21 cellular contexts compared by ENCODE assay signal in the genomic region with DNA sequence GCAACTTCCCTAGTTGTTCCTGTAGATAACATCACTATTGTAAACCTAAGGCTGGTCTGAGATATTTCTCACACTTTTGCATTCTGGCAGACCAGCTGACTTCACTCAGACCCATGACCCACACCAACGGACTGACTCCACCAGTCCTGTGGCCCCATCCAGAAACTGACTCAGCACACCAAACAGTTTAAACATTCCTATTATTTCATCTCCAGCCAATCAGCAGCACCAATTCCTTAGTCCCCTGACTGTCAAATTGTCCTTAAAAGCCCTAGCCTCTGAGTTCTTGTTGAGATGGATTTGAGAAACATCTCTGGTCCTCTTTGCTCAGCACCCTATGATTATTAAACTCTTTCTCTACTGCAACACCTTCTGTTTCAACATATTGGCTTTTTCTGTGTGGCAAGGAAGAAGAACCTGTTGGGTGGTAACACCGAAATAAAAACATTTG. TPM values are rescaled to one million over a fixed set of nuclear protein-coding genes. Genes with fewer than 3 reads are reported as not detected.
DNase-seq lines count a peak whose midpoint lies in the region; ATAC-seq and TF ChIP-seq lines count a peak whose summit lies in the region.
"Had no signal": no experiment of that assay in that cellular context is flagged by ENCODE, and none has a peak within 500 bp of the region (broad histone marks: within the 10 kb centered on the region; RNA-seq: fewer than 3 reads in every experiment).

No MANE protein-coding gene starts in this region.

- H3K36me3 ChIP-seq in trophoblast cell (ENCODE audit: control insufficient read depth in 1 of 2, insufficient read depth in 2 of 2, low read length in 2 of 2) = no peaks in the 10 kb centered on the region
- H3K36me3 ChIP-seq: BE2C, MG63, SJCRH30 had no signal

- no peak overlapping the region for H3K4me3 ChIP-seq in trophoblast cell (ENCODE audit: low read depth, low read length)
- H3K4me3 ChIP-seq: MG63, PC-9, SJCRH30 had no signal

- H3K4ac ChIP-seq in trophoblast cell (ENCODE audit: low read depth, low read length) = no peak overlapping the region

- H2BK5ac ChIP-seq in trophoblast cell (ENCODE audit: low read depth, low read length, poor library complexity) = no peak overlapping the region

- H3K18ac ChIP-seq in trophoblast cell (ENCODE audit: low read length) = no peak overlapping the region

- H3K79me1 ChIP-seq in trophoblast cell (ENCODE audit: low read length) = no peaks in the 10 kb centered on the region

- H3K14ac ChIP-seq in trophoblast cell (ENCODE audit: low read length) = no peak overlapping the region

- WGBS in trophoblast cell (ENCODE audit: extremely low coverage, insufficient coverage, insufficient read length) = no CpG with 5 or more reads among the region's 2 CpGs

- H4K8ac ChIP-seq in trophoblast cell (ENCODE audit: low read depth, low read length) = no peak overlapping the region

- ATAC-seq in GM21825 (IDR thresholded peaks at IDR 0.05; ENCODE audit: unreplicated experiment) = no peak

- no peaks in the 10 kb centered on the region for H3K79me2 ChIP-seq in trophoblast cell (ENCODE audit: control insufficient read depth, insufficient read depth, low read length, poor library complexity)

- TF ChIP-seq POLR2A in erythroblast (IDR thresholded peaks at IDR 0.05; ENCODE audit: low read length) = no peak

- H2BK12ac ChIP-seq in trophoblast cell (ENCODE audit: low read length) = no peak overlapping the region

- H2BK120ac ChIP-seq in trophoblast cell (ENCODE audit: insufficient read depth, low read length, poor library complexity) = no peak overlapping the region

- H2AK5ac ChIP-seq in trophoblast cell (ENCODE audit: low read length) = no peak overlapping the region

- peak; percentile 32 for DNase-seq in EH (ENCODE audit: low read depth)
- DNase-seq in OCI-M1 (lab: John Stamatoyannopoulos, UW) = peak; percentile 80
- peak; percentile 35 to 62 for DNase-seq in erythroblast (lab: John Stamatoyannopoulos, UW)
- peak; percentile 74 to 84 for DNase-seq in trophoblast cell
- no peak for DNase-seq in amniotic stem cell (lab: John Stamatoyannopoulos, UW)
- no peak for DNase-seq in NCI-H524 (lab: John Stamatoyannopoulos, UW)
- no peak for DNase-seq in stimulated activated CD4-positive, alpha-beta T cell treated with anti-CD3 and anti-CD28 coated beads, Interleukin-4, amount 100 ng/mL, for 24 hours
- DNase-seq: BE2C; Caco-2; CD4-positive, alpha-beta T cell; EL; HFFc6; MG63; NCI-H1048; NCI-H1436 treated with DMSO at 0.1 percent for 48 hours; NCI-H2029; NCI-H345; NCI-H526; PC-9; SJCRH30 had no signal

- H4K91ac ChIP-seq in trophoblast cell (ENCODE audit: low read depth, low read length) = no peak overlapping the region

- H3K4me1 ChIP-seq in trophoblast cell (ENCODE audit: control insufficient read depth in 1 of 2, insufficient read depth in 2 of 2, low read length in 2 of 2) = no peaks in the 10 kb centered on the region
- H3K4me1 ChIP-seq: BE2C, Caco-2, SJCRH30 had no signal

- no peak overlapping the region for H4K12ac ChIP-seq in trophoblast cell (ENCODE audit: low read depth, low read length)

- peaks cover 4% of the 10 kb centered on the region for H3K9me3 ChIP-seq in trophoblast cell (ENCODE audit: insufficient read depth, low read depth, low read length)

- no peak overlapping the region for H3K4me2 ChIP-seq in trophoblast cell (ENCODE audit: low read length)
- H3K4me2 ChIP-seq: PC-9 had no signal

- H2AFZ ChIP-seq in trophoblast cell (ENCODE audit: insufficient read depth, low read length, poor library complexity) = no peak overlapping the region
- H2AFZ ChIP-seq: PC-9 had no signal

- no peaks in the 10 kb centered on the region for H3K27me3 ChIP-seq in trophoblast cell (ENCODE audit: insufficient read depth, low read length)
- H3K27me3 ChIP-seq: BE2C, MG63, SJCRH30 had no signal

- H3K23ac ChIP-seq in trophoblast cell (ENCODE audit: low read length) = no peak overlapping the region

- H3K9ac ChIP-seq in trophoblast cell (ENCODE audit: low read length) = no peak overlapping the region

- H3K27ac ChIP-seq in trophoblast cell (ENCODE audit: low read depth, low read length) = no peak overlapping the region
- H3K27ac ChIP-seq: PC-9, SJCRH30 had no signal

RNA-seq across cellular contexts. Expression of gene IDH2, which starts 12.2 kb away (rescaled TPM):
- polyA plus RNA-seq in trophoblast cell (2013) = 108 and 113 TPM in 2 replicates

Comparison
In these comparisons a context has a peak if more than half of its experiments do, and no peak if none do; other contexts are left out.
1. DNase-seq: peak in EH (single experiment), OCI-M1 (single experiment), erythroblast (2 of 2) and trophoblast cell (2 of 2); none in amniotic stem cell (single experiment), NCI-H524 (0 of 2) and stimulated activated CD4-positive, alpha-beta T cell treated with anti-CD3 and anti-CD28 coated beads, Interleukin-4, amount 100 ng/mL, for 24 hours (single experiment).